7 cellular contexts compared by ENCODE assay signal in genomic region chr17:64829824-64830630, GRCh38.
DNase-seq lines count a peak whose midpoint lies in the region; ATAC-seq, FAIRE-seq and TF ChIP-seq lines count a peak whose summit lies in the region.
"Not testable (repeated sequence)": the region's sequence is repeated elsewhere in the genome, so short reads cannot be mapped to it uniquely, and the experiment has no call there.

No MANE protein-coding gene starts in this region.

- CTCF ChIA-PET in PC-3 (lab: Charles Lee), result not testable (repeated sequence)

- intact Hi-C loops in PC-3 (cut with micrococcal nuclease), result loop anchor here (5.0 kb wide), 1 partner anchor 53 kb away; no protein-coding TSS in a partner anchor
- intact Hi-C loops in breast epithelium (cut with DNase I; ENCODE audit: low total_unique reads); mucosa of descending colon (cut with DNase I, micrococcal nuclease): not testable (repeated sequence)

- WGBS in small intestine, 3 donors, result 44 to 58% (median 57%) methylated on average over 10 to 12 of the region's 12 CpGs

- H3K9ac ChIP-seq in PC-3 (ENCODE audit: low read length), result not testable (repeated sequence)

- not testable (repeated sequence) for H3K27ac ChIP-seq in PC-3 (ENCODE audit: low read length)
- peak overlapping the region; percentile 70 to 71 for H3K27ac ChIP-seq in breast epithelium
- H3K27ac ChIP-seq in epithelial cell of prostate, result peak overlapping the region; percentile 77
- peak overlapping the region; percentile 60 for H3K27ac ChIP-seq in cardiac muscle cell
- peak overlapping the region in 1 of 2 donors; percentile 58 for H3K27ac ChIP-seq in small intestine (ENCODE audit: low read depth in 1 of 2, low read length in 1 of 2)

- TF ChIP-seq CTCF in PC-3 (conservative IDR thresholded peaks at IDR 0.05; ENCODE audit: low read depth, low read length); breast epithelium (IDR thresholded peaks at IDR 0.05); cardiac muscle cell (IDR thresholded peaks at IDR 0.05; ENCODE audit: low read depth, low read length); mucosa of descending colon (IDR thresholded peaks at IDR 0.05): not testable (repeated sequence)

- TF ChIP-seq POLR2A in breast epithelium (IDR thresholded peaks at IDR 0.05), result not testable (repeated sequence)

- H3K9me3 ChIP-seq in PC-3 (ENCODE audit: low read length); breast epithelium; cardiac muscle cell (ENCODE audit: low read depth); mucosa of descending colon; small intestine (ENCODE audit: control insufficient read depth, low read depth): not testable (repeated sequence)

- not testable (repeated sequence) for FAIRE-seq in small intestine (lab: Jason Lieb, UNC)

- H3K36me3 ChIP-seq in PC-3 (ENCODE audit: low read depth, low read length); breast epithelium; cardiac muscle cell; mucosa of descending colon (ENCODE audit: low read depth); small intestine (ENCODE audit: control insufficient read depth in 2 of 2, insufficient read depth in 2 of 2, low read length in 2 of 2): not testable (repeated sequence)

- not testable (repeated sequence) for H2AFZ ChIP-seq in PC-3 (ENCODE audit: low read length)

- not testable (repeated sequence) for H3K4me3 ChIP-seq in PC-3 (ENCODE audit: low read length); breast epithelium; cardiac muscle cell; mucosa of descending colon; small intestine (ENCODE audit: low read depth in 1 of 2, low read length in 2 of 2)

- H3K27me3 ChIP-seq in PC-3 (ENCODE audit: low read length); breast epithelium; cardiac muscle cell; small intestine (ENCODE audit: control insufficient read depth in 2 of 2, insufficient read depth in 2 of 2, low read length in 2 of 2): not testable (repeated sequence)

- not testable (repeated sequence) for H3K9me2 ChIP-seq in PC-3 (replicated peaks; ENCODE audit: low read length)

- not testable (repeated sequence) for H3K79me2 ChIP-seq in PC-3 (ENCODE audit: low read length)

- H3K4me1 ChIP-seq in PC-3 (ENCODE audit: insufficient read depth, low read length); breast epithelium; small intestine (ENCODE audit: control insufficient read depth in 2 of 2, insufficient read depth in 1 of 2, low read depth in 1 of 2, low read length in 1 of 2): not testable (repeated sequence)
- H3K4me1 ChIP-seq in cardiac muscle cell (ENCODE audit: low read depth) (peaks cover 18% of the 10 kb centered on the region), mucosa of descending colon (ENCODE audit: low read depth) (peaks cover 14% of the 10 kb centered on the region)

- peak; percentile 39 for ATAC-seq in PC-3
- peak; percentile 88 for ATAC-seq in mucosa of descending colon

- not testable (repeated sequence) for DNase-seq in PC-3; breast epithelium (ENCODE audit: low spot score in 2 of 2); epithelial cell of prostate (ENCODE audit: low read depth, low spot score); cardiac muscle cell (ENCODE audit: low read depth in 1 of 2, low spot score in 1 of 2)
- DNase-seq in islet precursor cell (peak; percentile 52), mucosa of descending colon (peak in 2 of 3 donors; percentile 28 to 44), small intestine (peak; percentile 0)

- not testable (repeated sequence) for H4K20me1 ChIP-seq in PC-3 (ENCODE audit: low read length)

- BruUV-seq in PC-3 (replicated peaks; lab: Mats Ljungman, UMichigan), result not testable (repeated sequence)

- not testable (repeated sequence) for H3K4me2 ChIP-seq in PC-3 (ENCODE audit: low read length)

- POLR2A ChIA-PET in PC-3 (lab: Charles Lee; ENCODE audit: unreplicated experiment), result not testable (repeated sequence)

- not testable (repeated sequence) for H3F3A ChIP-seq in PC-3 (ENCODE audit: low read length, unreplicated experiment)
